ENCODE assay signal across 13 cellular contexts in the genomic region with DNA sequence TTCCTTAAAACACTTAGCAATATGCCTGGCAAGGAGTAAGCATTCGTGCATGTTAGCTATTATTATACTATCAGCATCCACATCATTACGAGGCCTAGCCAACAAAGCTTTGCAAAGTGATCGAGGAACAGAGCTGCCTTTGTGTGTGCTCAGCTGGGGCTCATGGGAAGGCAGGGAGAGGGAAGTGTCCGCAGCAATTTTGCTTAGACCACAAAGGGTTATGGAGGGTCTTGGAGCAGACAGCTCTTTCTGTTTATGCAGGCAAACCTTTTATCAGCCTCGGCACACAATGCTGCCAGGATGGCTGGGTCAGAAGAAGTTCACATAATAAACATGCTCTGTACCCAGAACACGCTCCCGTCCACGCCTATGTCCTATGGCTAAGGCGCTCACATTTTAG. TPM values are rescaled to one million over a fixed set of nuclear protein-coding genes. Genes with fewer than 3 reads are reported as not detected.
A peak's percentile ranks its signal among the peaks of the same experiment; 100 is the strongest.
DNase-seq lines count a peak whose midpoint lies in the region; ATAC-seq, FAIRE-seq and TF ChIP-seq lines count a peak whose summit lies in the region.
"Had no signal": no experiment of that assay in that cellular context is flagged by ENCODE, and none has a peak within 500 bp of the region (broad histone marks: within the 10 kb centered on the region; RNA-seq: fewer than 3 reads in every experiment).

No MANE protein-coding gene starts in this region.

- H3K27me3 ChIP-seq in K562 (ENCODE audit: control insufficient read depth in 2 of 2, insufficient read depth in 2 of 2, low read length in 2 of 2): no peaks in the 10 kb centered on the region
- H3K27me3 ChIP-seq in pancreas: no peaks in the 10 kb centered on the region
- H3K27me3 ChIP-seq: Peyer's patch had no signal

- no peaks in the 10 kb centered on the region for H4K20me1 ChIP-seq in K562 (replicated peaks; ENCODE audit: control insufficient read depth, insufficient read depth, low read length)

- no TSS peak for BruUV-seq in K562 (replicated peaks; lab: Mats Ljungman, UMichigan)

- peak overlapping the region; percentile 43; the same call in 1 of the 2 replicates for H2AFZ ChIP-seq in K562 (ENCODE audit: low read depth, low read length)

- in situ Hi-C loops in K562 (cut with MboI): no loop called here

- no peak overlapping the region for H3K4me2 ChIP-seq in K562 (ENCODE audit: insufficient read depth, low read length)

- no peak for TF ChIP-seq EP300 in K562 (IDR thresholded peaks at IDR 0.05; ENCODE audit: low read length)

- POLR2A ChIA-PET in K562 (lab: Yijun Ruan, JAX): interaction anchor here (0.6 to 1.5 kb wide), 2 partner anchors 9 to 541 kb away, joined by 3 to 4 read pairs; no protein-coding TSS in a partner anchor

- TF ChIP-seq RAD21 in K562 (CRISPR knock-in tag; conservative IDR thresholded peaks at IDR 0.05 in 1 of 2, IDR thresholded peaks at IDR 0.05 in 1 of 2): no peak

- 20% methylated on average over 9 of the region's 9 CpGs for WGBS in K562 (ENCODE audit: insufficient coverage, low coverage, missing lambda C conversion rate)
- 54 to 57% methylated on average over 9 of the region's 9 CpGs for WGBS in pancreas, 2 donors

- TF ChIP-seq POLR2A in K562 (conservative IDR thresholded peaks at IDR 0.05): no peak

- ATAC-seq in K562: no peak; the same call in 2 of the 3 replicates
- ATAC-seq in left ventricle myocardium superior: peak; percentile 41
- peak; percentile 37 to 87 (median 52) for ATAC-seq in pancreas
- no peak for ATAC-seq in GM19397 (IDR thresholded peaks at IDR 0.05; ENCODE audit: unreplicated experiment)
- ATAC-seq in GM19035 (IDR thresholded peaks at IDR 0.05; ENCODE audit: unreplicated experiment): no peak
- ATAC-seq in GM18511 (IDR thresholded peaks at IDR 0.05; ENCODE audit: unreplicated experiment): no peak
- no peak for ATAC-seq in HG02571 (IDR thresholded peaks at IDR 0.05; ENCODE audit: unreplicated experiment)
- ATAC-seq: activated T-cell treated with anti-CD3 and anti-CD28 coated beads, Interleukin-2, amount 50 U/mL, for 72 hours had no signal

- no peak overlapping the region for H3K4me3 ChIP-seq in K562
- H3K4me3 ChIP-seq in pancreas: no peak overlapping the region
- H3K4me3 ChIP-seq: Peyer's patch had no signal

- H3K9ac ChIP-seq in K562 (ENCODE audit: insufficient read depth in 1 of 2, low read depth in 2 of 2, low read length in 2 of 2): no peak overlapping the region

- DNase-seq in Daoy (ENCODE audit: low read depth) (peak; percentile 29), K562 (ENCODE audit: extremely low read depth in 1 of 4, low spot score in 3 of 4) (peak in 1 of 4 experiments; percentile 30), left ventricle myocardium superior (no peak), pancreas (no peak)
- DNase-seq: activated T-cell treated with anti-CD3 and anti-CD28 coated beads, Interleukin-2, amount 50 U/mL, for 72 hours; NCI-H1436; occipital lobe; Peyer's patch had no signal

- CTCF ChIA-PET in K562 (lab: Yijun Ruan, JAX; ENCODE audit: low intra/inter-chr PET ratio): no interaction called here

- no peaks in the 10 kb centered on the region for H3K79me2 ChIP-seq in K562 (ENCODE audit: control insufficient read depth, insufficient read depth, low read length)

- H3K4me1 ChIP-seq in K562 (replicated peaks in 1 of 2; ENCODE audit: control insufficient read depth in 2 of 2, insufficient read depth in 2 of 2, low read length in 2 of 2) (peaks cover 0 to 27% of the 10 kb centered on the region in 2 experiments; a peak in 3 of 5 replicates), pancreas (peaks cover 0 to 15% (median 0%) of the 10 kb centered on the region in 3 donors)
- H3K4me1 ChIP-seq: Peyer's patch had no signal

- FAIRE-seq in K562 (lab: Jason Lieb, UNC) (no peak), pancreas (lab: Jason Lieb, UNC) (no peak)

- H3K9me3 ChIP-seq in K562 (replicated peaks; ENCODE audit: control insufficient read depth, insufficient read depth, low read depth, low read length) (no peaks in the 10 kb centered on the region; the same call in 1 of the 2 replicates), pancreas (no peaks in the 10 kb centered on the region)
- H3K9me3 ChIP-seq: Peyer's patch had no signal

- TF ChIP-seq CTCF in K562 (IDR thresholded peaks at IDR 0.05 in 2 of 3, conservative IDR thresholded peaks at IDR 0.05 in 1 of 3; ENCODE audit: insufficient read depth in 2 of 3, low read depth in 1 of 3, low read length in 3 of 3) (no peak), pancreas (IDR thresholded peaks at IDR 0.05) (no peak)

- no peaks in the 10 kb centered on the region for H3K9me1 ChIP-seq in K562 (ENCODE audit: control insufficient read depth, insufficient read depth, low read length)

- H3K36me3 ChIP-seq in K562 (ENCODE audit: control insufficient read depth, insufficient read depth, low read length) (no peaks in the 10 kb centered on the region), pancreas (no peaks in the 10 kb centered on the region)
- H3K36me3 ChIP-seq: Peyer's patch had no signal

- intact Hi-C loops in K562 (cut with micrococcal nuclease) (no loop called here), left ventricle myocardium superior (cut with micrococcal nuclease) (no loop called here), pancreas (cut with DNase I) (no loop called here)

- no peak overlapping the region for H3K27ac ChIP-seq in K562 (ENCODE audit: extremely low read depth, low read depth, low read length)
- no peak overlapping the region for H3K27ac ChIP-seq in pancreas
- H3K27ac ChIP-seq: Peyer's patch had no signal

TF ChIP-seq in K562, 482 proteins besides CTCF, POLR2A, EP300 and RAD21:
- peak; percentile 35 for TF ChIP-seq CBFA2T3 (IDR thresholded peaks at IDR 0.05)
- no peak for TF ChIP-seq CC2D1A (IDR thresholded peaks at IDR 0.05)
- peak in 1 of 2 experiments; percentile 78; a peak in 1 of 4 replicates for TF ChIP-seq FOXA3 (CRISPR knock-in tag; conservative IDR thresholded peaks at IDR 0.05 in 1 of 2, IDR thresholded peaks at IDR 0.05 in 1 of 2)

RNA-seq across cellular contexts. Expression of gene DKK3, which starts 10.9 kb away (rescaled TPM):
- 44.6 and 46.5 TPM in 2 replicates for total RNA-seq in Daoy (2014; rRNA removed; shearing (Covaris generic))
- not detected in 2 replicates for total RNA-seq in K562 (2011; cell fraction: chromatin; rRNA removed; ENCODE audit: low replicate concordance)
- total RNA-seq in K562 (2011; cell fraction: nucleolus; rRNA removed): not detected in 2 replicates
- not detected in 2 replicates for total RNA-seq in K562 (2011; cell fraction: nucleoplasm; rRNA removed)
- total RNA-seq in K562 (2014; rRNA removed) (not detected in 2 replicates), K562 (2014; rRNA removed; fragmentation: Illumina TruSeq; extraction: Trizol) (not detected in 2 replicates), K562 (2015; rRNA removed; fragmentation: Illumina TruSeq; extraction: Trizol) (not detected in 2 replicates), K562 (2021) (0.38 and 0.40 TPM in 2 replicates), left ventricle myocardium superior (657 TPM), pancreas (10 to 100 TPM in 1 of 6 donors, 1 to 10 TPM in 5; 3.9 to 10.5 (median 5.8) TPM)
- polyA plus RNA-seq in K562 (2011; rRNA removed) (0.14 TPM in 1 of 2 replicates, not detected in the other), K562 (2014; fragmentation: Illumina TruSeq; extraction: Trizol) (not detected in 2 replicates), K562 (2014; fragmentation: Nextera tagmentation; extraction: Ambion mirVana) (not detected), K562 (2014; rRNA removed) (0.85 TPM in 1 of 2 replicates, not detected in the other), pancreas (1 to 10 TPM; 2.7 to 9.1 TPM)
- polyA plus RNA-seq in K562 (2011; cell fraction: cytosol; rRNA removed): not detected in 2 replicates
- polyA plus RNA-seq in K562 (2011; cell fraction: nucleus; rRNA removed): not detected in 2 replicates
- polyA plus RNA-seq in K562 (2012): not detected in 2 replicates
- not detected in 2 replicates for polyA minus RNA-seq in K562 (2011; rRNA and poly(A)+ RNA removed)
- polyA minus RNA-seq in K562 (2011; cell fraction: cytosol; rRNA and poly(A)+ RNA removed): not detected in 2 replicates
- polyA minus RNA-seq in K562 (2011; cell fraction: nucleus; rRNA and poly(A)+ RNA removed): not detected in 2 replicates
- polyA plus RNA-seq: CD14-positive monocyte had no signal

Comparison
In these comparisons a context has a peak if more than half of its experiments do, and no peak if none do; other contexts are left out.
1. ATAC-seq: peak in left ventricle myocardium superior (single experiment) and pancreas (4 of 4); none in K562 (single experiment), GM19397 (single experiment), GM19035 (single experiment), GM18511 (single experiment) and HG02571 (single experiment).
2. RNA of gene DKK3, which starts 10.9 kb away (total RNA-seq): 657 TPM in left ventricle myocardium superior (single experiment); 44.6 to 46.5 TPM in Daoy, 3.9 to 10.5 TPM in pancreas and 0.38 to 0.40 TPM in K562; every median in the first group is over 10 times any median in the second.